Comparison of ENCODE assay signal across 8 cellular contexts in the genomic region with DNA sequence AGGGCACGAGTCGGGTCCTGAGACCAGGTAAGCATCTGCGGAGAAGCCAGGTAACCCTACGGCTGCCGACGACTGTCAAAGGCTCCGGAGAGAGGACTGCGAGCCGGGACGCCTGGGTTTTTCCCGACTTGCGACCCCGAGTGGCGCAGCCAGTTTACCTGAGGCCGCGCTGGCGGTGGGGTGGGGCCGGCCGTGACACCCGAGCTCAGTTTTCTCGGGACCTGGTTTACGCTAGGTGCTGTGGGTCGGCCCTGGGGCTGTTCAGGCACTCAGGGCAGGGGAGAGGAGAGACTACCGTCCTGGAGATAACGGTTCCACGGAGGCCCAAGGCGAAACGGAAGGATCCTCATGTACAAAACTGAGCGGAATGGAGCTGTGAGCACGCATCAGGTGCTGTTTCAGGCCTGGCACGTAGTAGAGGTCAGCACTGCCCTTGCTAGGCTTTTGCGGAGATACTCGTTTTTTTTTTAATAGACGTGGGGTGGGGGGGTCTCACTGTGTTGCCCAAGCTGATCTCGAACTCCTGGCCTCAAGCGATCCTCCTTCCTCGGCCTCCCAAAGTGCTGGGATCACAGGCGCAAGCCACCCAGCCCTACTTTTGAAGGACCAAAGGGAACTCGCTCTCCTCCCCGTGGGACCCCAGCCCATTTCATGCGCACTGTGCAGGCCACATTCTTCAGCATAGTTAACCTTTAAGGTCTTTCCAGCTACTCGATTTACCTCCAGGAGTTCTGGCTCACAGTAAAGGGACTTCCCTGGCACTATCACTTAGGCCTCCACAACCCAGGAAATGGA. TPM values are rescaled to one million over a fixed set of nuclear protein-coding genes. Genes with fewer than 3 reads are reported as not detected.
DNase-seq lines count a peak whose midpoint lies in the region; ATAC-seq, FAIRE-seq and TF ChIP-seq lines count a peak whose summit lies in the region.

No MANE protein-coding gene starts in this region.

- peak overlapping the region; percentile 93 to 95 for H3K9ac ChIP-seq in kidney (ENCODE audit: low read length in 2 of 2)
- H3K9ac ChIP-seq in stomach smooth muscle (ENCODE audit: low read length in 2 of 2), result peak overlapping the region; percentile 96 to 97

- H3K4me1 ChIP-seq in kidney (ENCODE audit: control insufficient read depth in 1 of 2, insufficient read depth in 1 of 2, low read depth in 1 of 2, low read length in 2 of 2) (peaks cover 0 to 12% of the 10 kb centered on the region in 2 donors), stomach smooth muscle (ENCODE audit: control insufficient read depth, insufficient read depth, low read length) (peaks cover 30% of the 10 kb centered on the region)

- peak; percentile 13 for ATAC-seq in GM19397 (IDR thresholded peaks at IDR 0.05; ENCODE audit: unreplicated experiment)

- H3K9me3 ChIP-seq in kidney (ENCODE audit: control insufficient read depth in 1 of 2, low read length in 2 of 2) (no peaks in the 10 kb centered on the region), stomach smooth muscle (ENCODE audit: control insufficient read depth in 2 of 2, low read length in 2 of 2) (no peaks in the 10 kb centered on the region)

- DNase-seq in AG10803 (ENCODE audit: low read depth) (no peak), HK-2 (ENCODE audit: unreplicated experiment) (peak; percentile 11), kidney (no peak), SHP77 (lab: John Stamatoyannopoulos, UW) (no peak)
- no peak for DNase-seq in activated naive CD8-positive, alpha-beta T cell treated with anti-CD3 and anti-CD28 coated beads for 36 hours
- DNase-seq in stimulated activated CD4-positive, alpha-beta T cell treated with anti-CD3 and anti-CD28 coated beads, Interleukin-4, amount 100 ng/mL, for 24 hours, result no peak

- peaks cover 47% of the 10 kb centered on the region for H3K36me3 Mint-ChIP-seq in activated naive CD8-positive, alpha-beta T cell treated with anti-CD3 and anti-CD28 coated beads for 36 hours

- H3K27ac ChIP-seq in kidney (ENCODE audit: low read depth in 2 of 2, low read length in 2 of 2) (peak overlapping the region; percentile 88 to 92), stomach smooth muscle (ENCODE audit: low read length) (peak overlapping the region; percentile 83)

- H3K4me3 Mint-ChIP-seq in activated naive CD8-positive, alpha-beta T cell treated with anti-CD3 and anti-CD28 coated beads for 36 hours, result peak overlapping the region; percentile 100

- no peaks in the 10 kb centered on the region for H3K9me3 Mint-ChIP-seq in activated naive CD8-positive, alpha-beta T cell treated with anti-CD3 and anti-CD28 coated beads for 36 hours

- no peak for FAIRE-seq in kidney (lab: Jason Lieb, UNC)

- H3K27me3 Mint-ChIP-seq in activated naive CD8-positive, alpha-beta T cell treated with anti-CD3 and anti-CD28 coated beads for 36 hours, result peaks cover 4% of the 10 kb centered on the region

- H3K36me3 ChIP-seq in kidney (ENCODE audit: control insufficient read depth in 1 of 2, insufficient read depth in 2 of 2, low read length in 2 of 2) (no peaks in the 10 kb centered on the region), stomach smooth muscle (ENCODE audit: control insufficient read depth in 2 of 2, insufficient read depth in 2 of 2, low read length in 2 of 2) (peaks cover 0 to 2% of the 10 kb centered on the region in 2 donors)

- H3K27ac Mint-ChIP-seq in activated naive CD8-positive, alpha-beta T cell treated with anti-CD3 and anti-CD28 coated beads for 36 hours, result peak overlapping the region; percentile 99

- H3K27me3 ChIP-seq in stomach smooth muscle (ENCODE audit: control insufficient read depth in 1 of 2, insufficient read depth in 2 of 2, low read length in 2 of 2), result no peaks in the 10 kb centered on the region

- H3K4me3 ChIP-seq in AG10803 (ENCODE audit: low read length) (peak overlapping the region; percentile 99), kidney (ENCODE audit: low read length in 2 of 2) (peak overlapping the region; percentile 98), stomach smooth muscle (ENCODE audit: low read length in 2 of 2) (peak overlapping the region; percentile 93 to 100)

- intact Hi-C loops in kidney (cut with DNase I), result no loop called here

- TF ChIP-seq CTCF in AG10803 (conservative IDR thresholded peaks at IDR 0.05; ENCODE audit: low read length), result no peak
- no peak for TF ChIP-seq CTCF in kidney (IDR thresholded peaks at IDR 0.05; ENCODE audit: borderline replicate concordance, extremely low read depth, insufficient read depth)

- H3K4me1 Mint-ChIP-seq in activated naive CD8-positive, alpha-beta T cell treated with anti-CD3 and anti-CD28 coated beads for 36 hours, result peaks cover 58% of the 10 kb centered on the region

RNA-seq across cellular contexts. Expression of a gene that starts 0.5 kb away (rescaled TPM):
- 10 to 100 TPM; 23.5 to 27.2 TPM for total RNA-seq in activated naive CD8-positive, alpha-beta T cell treated with anti-CD3 and anti-CD28 coated beads for 36 hours
- 17.8 TPM for total RNA-seq in kidney
- 12.8 TPM for polyA plus RNA-seq in kidney (ENCODE audit: insufficient read depth, low read depth, low replicate concordance)

RNA-seq across cellular contexts. Expression of a gene that starts 0.8 kb away (rescaled TPM):
- total RNA-seq in activated naive CD8-positive, alpha-beta T cell treated with anti-CD3 and anti-CD28 coated beads for 36 hours, result 10 to 100 TPM; 81.8 to 84.0 TPM
- 25.2 TPM for total RNA-seq in kidney
- 7.2 TPM for polyA plus RNA-seq in kidney (ENCODE audit: insufficient read depth, low read depth, low replicate concordance)

RNA-seq across cellular contexts. Expression of a gene that starts 38.0 kb away (rescaled TPM):
- 100 to 1,000 TPM; 121 to 128 TPM for total RNA-seq in activated naive CD8-positive, alpha-beta T cell treated with anti-CD3 and anti-CD28 coated beads for 36 hours
- 80.1 TPM for total RNA-seq in kidney
- polyA plus RNA-seq in kidney (ENCODE audit: insufficient read depth, low read depth, low replicate concordance), result 104 TPM
